20 cellular contexts compared by ENCODE assay signal in the genomic region with DNA sequence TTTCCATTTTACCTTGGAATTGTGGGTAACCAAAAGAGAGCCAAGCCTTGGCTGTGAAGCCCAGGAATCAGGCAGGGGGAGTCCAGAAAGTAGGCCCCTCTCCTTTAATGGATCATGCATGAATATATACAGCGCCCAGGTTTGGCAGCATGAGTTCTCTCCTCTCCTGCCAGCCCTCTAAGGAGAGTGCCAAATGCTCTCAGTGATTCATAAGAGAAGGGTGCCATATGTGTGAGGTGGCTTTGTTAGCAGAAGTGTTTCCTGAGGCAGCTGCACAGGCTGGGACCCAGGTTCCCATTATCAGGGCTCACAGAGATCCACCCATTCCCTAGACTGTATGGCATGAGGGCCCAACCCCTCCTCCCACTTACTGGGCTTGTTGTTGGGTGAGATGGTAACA. TPM values are rescaled to one million over a fixed set of nuclear protein-coding genes. Genes with fewer than 3 reads are reported as not detected.
DNase-seq lines count a peak whose midpoint lies in the region; ATAC-seq and TF ChIP-seq lines count a peak whose summit lies in the region.
"Had no signal": no experiment of that assay in that cellular context is flagged by ENCODE, and none has a peak within 500 bp of the region (broad histone marks: within the 10 kb centered on the region; RNA-seq: fewer than 3 reads in every experiment).

No MANE protein-coding gene starts in this region.

- H3K27ac Mint-ChIP-seq in HFFc6, result 0 out of 2 replicates have a peak overlapping the region, but pooled peaks have one; percentile 17
- H3K27ac Mint-ChIP-seq in naive thymus-derived CD4-positive, alpha-beta T cell, result peak overlapping the region in 5 of 9 donors; percentile 16 to 76 (median 43)
- H3K27ac Mint-ChIP-seq: CD14-positive monocyte had no signal

- H3K36me3 Mint-ChIP-seq in HFFc6 (ENCODE audit: low read depth), result peaks cover 79% of the 10 kb centered on the region
- H3K36me3 Mint-ChIP-seq in naive thymus-derived CD4-positive, alpha-beta T cell, result peaks cover 29 to 82% (median 43%) of the 10 kb centered on the region in 5 donors

- H3K36me3 ChIP-seq in naive thymus-derived CD4-positive, alpha-beta T cell (ENCODE audit: control insufficient read depth in 2 of 3, insufficient read depth in 3 of 3, low read length in 3 of 3), result peaks cover 0 to 97% (median 22%) of the 10 kb centered on the region in 3 experiments
- H3K36me3 ChIP-seq in breast epithelium, result peaks cover 4% of the 10 kb centered on the region

- TF ChIP-seq CTCF in HFFc6 (IDR thresholded peaks at IDR 0.05) (no peak), breast epithelium (IDR thresholded peaks at IDR 0.05) (no peak)

- H3K27me3 ChIP-seq in naive thymus-derived CD4-positive, alpha-beta T cell (ENCODE audit: control insufficient read depth in 2 of 2, insufficient read depth in 2 of 2, low read length in 2 of 2), result no peaks in the 10 kb centered on the region
- H3K27me3 ChIP-seq in breast epithelium, result no peaks in the 10 kb centered on the region

- intact Hi-C loops in naive thymus-derived CD4-positive, alpha-beta T cell (cut with micrococcal nuclease), result no loop called here
- intact Hi-C loops in breast epithelium (cut with DNase I; ENCODE audit: low total_unique reads), result no loop called here

- DNase-seq in HFFc6 (no peak), NCI-H446 treated with DMSO at 0.1 percent for 48 hours (lab: John Stamatoyannopoulos, UW) (peak; percentile 91), caudate nucleus (lab: John Stamatoyannopoulos, UW) (no peak), breast epithelium (ENCODE audit: low spot score in 2 of 2) (no peak), NCI-H2171 treated with DMSO at 0.1 percent for 48 hours (lab: John Stamatoyannopoulos, UW) (no peak)
- DNase-seq in naive thymus-derived CD4-positive, alpha-beta T cell, result no peak
- DNase-seq: ACHN, AML-193, DMS79 treated with DMSO at 0.1 percent for 48 hours, GOT3, KG1, NCI-H1436, NCI-H1930, Right ventricle myocardium superior, SW 1271 had no signal

- H3K4me3 Mint-ChIP-seq in HFFc6, result no peak overlapping the region
- H3K4me3 Mint-ChIP-seq in naive thymus-derived CD4-positive, alpha-beta T cell, result no peak overlapping the region
- H3K4me3 Mint-ChIP-seq: CD14-positive monocyte had no signal

- H3K27me3 Mint-ChIP-seq in HFFc6 (ENCODE audit: insufficient read depth), result peaks cover 3% of the 10 kb centered on the region; the same call in 1 of the 2 replicates
- no peaks in the 10 kb centered on the region for H3K27me3 Mint-ChIP-seq in naive thymus-derived CD4-positive, alpha-beta T cell

- H3K9me3 ChIP-seq in naive thymus-derived CD4-positive, alpha-beta T cell (ENCODE audit: control insufficient read depth in 2 of 3, low read length in 3 of 3), result no peaks in the 10 kb centered on the region
- H3K9me3 ChIP-seq in breast epithelium, result no peaks in the 10 kb centered on the region

- no peaks in the 10 kb centered on the region for H3K4me1 ChIP-seq in naive thymus-derived CD4-positive, alpha-beta T cell (ENCODE audit: control insufficient read depth in 2 of 2, insufficient read depth in 2 of 2, low read length in 2 of 2)
- H3K4me1 ChIP-seq in breast epithelium, result peaks cover 4 to 12% of the 10 kb centered on the region in 2 donors

- no peak overlapping the region for H3K4me3 ChIP-seq in naive thymus-derived CD4-positive, alpha-beta T cell (ENCODE audit: low read length)
- no peak overlapping the region for H3K4me3 ChIP-seq in breast epithelium

- H3K27ac ChIP-seq in caudate nucleus (ENCODE audit: low read depth, low read length), result peak overlapping the region; percentile 76
- H3K27ac ChIP-seq in naive thymus-derived CD4-positive, alpha-beta T cell (ENCODE audit: low read depth, low read length), result no peak overlapping the region
- no peak overlapping the region for H3K27ac ChIP-seq in breast epithelium

- ATAC-seq in naive thymus-derived CD4-positive, alpha-beta T cell, result no peak
- no peak for ATAC-seq in GM21528 (IDR thresholded peaks at IDR 0.05; ENCODE audit: low FRiP score, unreplicated experiment)
- no peak for ATAC-seq in HG02970 (IDR thresholded peaks at IDR 0.05; ENCODE audit: low FRiP score, unreplicated experiment)
- ATAC-seq: HCT116 had no signal

- H3K4me1 Mint-ChIP-seq in HFFc6 (ENCODE audit: low read depth), result peaks cover 49% of the 10 kb centered on the region
- peaks cover 0 to 31% (median 9%) of the 10 kb centered on the region in 7 donors for H3K4me1 Mint-ChIP-seq in naive thymus-derived CD4-positive, alpha-beta T cell
- H3K4me1 Mint-ChIP-seq: CD14-positive monocyte had no signal

- no peak for TF ChIP-seq POLR2A in breast epithelium (IDR thresholded peaks at IDR 0.05)

- POLR2A ChIA-PET in naive thymus-derived CD4-positive, alpha-beta T cell (lab: Charles Lee), result no interaction called here

- H3K9me3 Mint-ChIP-seq in HFFc6, result no peaks in the 10 kb centered on the region
- no peaks in the 10 kb centered on the region for H3K9me3 Mint-ChIP-seq in naive thymus-derived CD4-positive, alpha-beta T cell
- H3K9me3 Mint-ChIP-seq: CD14-positive monocyte had no signal

- CTCF ChIA-PET in naive thymus-derived CD4-positive, alpha-beta T cell (lab: Charles Lee), result no interaction called here

RNA-seq across cellular contexts. Expression of a gene that starts 52.3 kb away (rescaled TPM):
- 1 to 10 TPM in 1 of 6 experiments, under 1 TPM in 5; 0.31 to 1.1 (median 0.80) TPM for total RNA-seq in HFFc6 (2021; fragmentation: NEBNext Ultra II Directional; extraction: Animal tissue kit (Norgen Biotek cat#: 25700))
- under 1 TPM in 3 of 5 experiments, not detected in 2; 0.45 to 0.92 (median 0.54) TPM for total RNA-seq in naive thymus-derived CD4-positive, alpha-beta T cell
- polyA plus RNA-seq in naive thymus-derived CD4-positive, alpha-beta T cell, result not detected
- 100 to 1,000 TPM in 1 of 3 donors, 10 to 100 TPM in 2; 35.7 to 139 (median 78.7) TPM for total RNA-seq in breast epithelium
- total RNA-seq: OCI-LY7 had no signal

Comparison
In these comparisons a context has a peak if more than half of its experiments do, and no peak if none do; other contexts are left out.
1. RNA of a gene that starts 52.3 kb away (total RNA-seq): 35.7 to 139 TPM in breast epithelium; 0.31 to 1.1 TPM in HFFc6 and 0.45 to 0.92 TPM in naive thymus-derived CD4-positive, alpha-beta T cell; every median in the first group is over 10 times any median in the second.